8 cellular contexts compared by ENCODE assay signal in the genomic region with DNA sequence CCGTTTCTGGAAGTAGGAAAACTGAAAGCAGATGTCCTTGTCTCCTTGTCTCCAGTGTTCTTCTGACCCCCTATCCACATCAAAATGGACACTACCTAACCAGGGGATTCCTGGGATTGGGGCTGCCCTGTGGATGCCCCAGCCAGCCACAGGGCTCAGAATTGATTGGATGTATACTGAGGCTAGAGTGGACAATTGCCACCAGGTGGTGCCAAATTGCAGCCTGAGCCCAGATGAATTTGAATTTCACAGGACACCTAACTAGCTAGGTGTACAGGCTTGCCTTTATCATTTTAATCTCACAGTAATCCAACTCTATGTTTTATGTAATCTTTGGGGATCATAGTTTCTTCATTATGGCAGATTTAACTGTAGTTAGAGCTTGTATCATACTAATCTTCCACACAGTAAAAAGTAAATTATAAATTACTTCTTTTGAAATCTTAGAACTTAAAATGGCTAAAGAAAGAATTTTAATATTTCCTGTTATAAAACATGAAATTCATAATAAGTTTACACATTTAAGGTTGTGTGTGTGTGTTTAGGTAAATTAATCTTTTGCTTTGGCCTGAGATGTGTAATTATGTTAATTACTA. TPM values are rescaled to one million over a fixed set of nuclear protein-coding genes. Genes with fewer than 3 reads are reported as not detected.
DNase-seq lines count a peak whose midpoint lies in the region; ATAC-seq, FAIRE-seq and TF ChIP-seq lines count a peak whose summit lies in the region.

No MANE protein-coding gene starts in this region.

- peak; percentile 76 for FAIRE-seq in pancreas (lab: Jason Lieb, UNC)

- H3K9me3 Mint-ChIP-seq in CD4-positive, alpha-beta memory T cell, result no peaks in the 10 kb centered on the region
- H3K9me3 Mint-ChIP-seq in activated CD4-positive, alpha-beta memory T cell treated with anti-CD3 and anti-CD28 coated beads, Interleukin-2, amount 10 ng/mL, durations not matched to agents 7 days and 5 days, result no peaks in the 10 kb centered on the region

- peak in 4 of 5 donors; percentile 10 to 24 (median 22) for DNase-seq in CD4-positive, alpha-beta memory T cell
- DNase-seq in NCI-H1930 (lab: John Stamatoyannopoulos, UW), result peak; percentile 2 to 35
- DNase-seq in activated CD4-positive, alpha-beta memory T cell treated with anti-CD3 and anti-CD28 coated beads, Interleukin-2, amount 10 ng/mL, durations not matched to agents 7 days and 5 days, result peak; percentile 54
- no peak for DNase-seq in esophagus squamous epithelium (lab: John Stamatoyannopoulos, UW)
- peak in 5 of 6 donors; percentile 22 to 67 (median 33) for DNase-seq in pancreas
- no peak for DNase-seq in posterior vena cava (ENCODE audit: low spot score)

- 53 to 54% methylated on average over 1 of the region's 1 CpG for WGBS in esophagus squamous epithelium, 2 donors
- 61 to 73% methylated on average over 1 of the region's 1 CpG for WGBS in pancreas, 2 donors

- CTCF ChIA-PET in CD4-positive, alpha-beta memory T cell (lab: Charles Lee; ENCODE audit: partially characterized antibody), result interaction anchor here (0.7 to 2.1 kb wide), 6 partner anchors 9 to 885 kb away, joined by 3 to 6 read pairs (median 4); no protein-coding TSS in a partner anchor
- CTCF ChIA-PET in activated CD4-positive, alpha-beta memory T cell treated with anti-CD3 and anti-CD28 coated beads, Interleukin-2, amount 10 ng/mL, durations not matched to agents 7 days and 5 days (lab: Charles Lee), result interaction anchor here (0.7 to 1.0 kb wide), 8 partner anchors 10 to 868 kb away, joined by 3 to 6 read pairs (median 3); partner anchors contain the start of gene KLF5

- H3K4me3 ChIP-seq in CD4-positive, alpha-beta memory T cell (ENCODE audit: low read length in 2 of 2), result no peak overlapping the region
- H3K4me3 ChIP-seq in esophagus squamous epithelium (no peak overlapping the region), pancreas (no peak overlapping the region)

- no peak overlapping the region for H3K27ac ChIP-seq in CD4-positive, alpha-beta memory T cell (ENCODE audit: low read depth, low read length)
- H3K27ac ChIP-seq in esophagus squamous epithelium (no peak overlapping the region), pancreas (no peak overlapping the region)

- no peaks in the 10 kb centered on the region for H3K27me3 Mint-ChIP-seq in CD4-positive, alpha-beta memory T cell
- no peaks in the 10 kb centered on the region for H3K27me3 Mint-ChIP-seq in activated CD4-positive, alpha-beta memory T cell treated with anti-CD3 and anti-CD28 coated beads, Interleukin-2, amount 10 ng/mL, durations not matched to agents 7 days and 5 days

- H3K9me3 ChIP-seq in CD4-positive, alpha-beta memory T cell (ENCODE audit: control insufficient read depth in 1 of 2, low read length in 2 of 2), result no peaks in the 10 kb centered on the region
- H3K9me3 ChIP-seq in esophagus squamous epithelium, result no peaks in the 10 kb centered on the region
- H3K9me3 ChIP-seq in pancreas, result no peaks in the 10 kb centered on the region

- peaks cover 4% of the 10 kb centered on the region for H3K36me3 ChIP-seq in CD4-positive, alpha-beta memory T cell (ENCODE audit: insufficient read depth, low read length)
- peaks cover 0 to 45% (median 0%) of the 10 kb centered on the region in 3 donors for H3K36me3 ChIP-seq in esophagus squamous epithelium
- H3K36me3 ChIP-seq in pancreas, result no peaks in the 10 kb centered on the region

- TF ChIP-seq POLR2A in esophagus squamous epithelium (IDR thresholded peaks at IDR 0.05), result no peak

- H3K27ac Mint-ChIP-seq in CD4-positive, alpha-beta memory T cell, result no peak overlapping the region
- no peak overlapping the region for H3K27ac Mint-ChIP-seq in activated CD4-positive, alpha-beta memory T cell treated with anti-CD3 and anti-CD28 coated beads, Interleukin-2, amount 10 ng/mL, durations not matched to agents 7 days and 5 days

- peaks cover 3% of the 10 kb centered on the region for H3K4me1 ChIP-seq in CD4-positive, alpha-beta memory T cell (ENCODE audit: insufficient read depth, low read length)
- peaks cover 0 to 3% (median 0%) of the 10 kb centered on the region in 3 donors for H3K4me1 ChIP-seq in esophagus squamous epithelium
- H3K4me1 ChIP-seq in pancreas, result no peaks in the 10 kb centered on the region

- H3K4me1 Mint-ChIP-seq in CD4-positive, alpha-beta memory T cell, result peaks cover 0 to 7% (median 4%) of the 10 kb centered on the region in 4 donors
- no peaks in the 10 kb centered on the region for H3K4me1 Mint-ChIP-seq in activated CD4-positive, alpha-beta memory T cell treated with anti-CD3 and anti-CD28 coated beads, Interleukin-2, amount 10 ng/mL, durations not matched to agents 7 days and 5 days

- POLR2A ChIA-PET in CD4-positive, alpha-beta memory T cell (lab: Charles Lee; ENCODE audit: partially characterized antibody), result no interaction called here
- POLR2A ChIA-PET in activated CD4-positive, alpha-beta memory T cell treated with anti-CD3 and anti-CD28 coated beads, Interleukin-2, amount 10 ng/mL, durations not matched to agents 7 days and 5 days (lab: Charles Lee), result no interaction called here

- no peak overlapping the region for H3K4me3 Mint-ChIP-seq in CD4-positive, alpha-beta memory T cell
- no peak overlapping the region for H3K4me3 Mint-ChIP-seq in activated CD4-positive, alpha-beta memory T cell treated with anti-CD3 and anti-CD28 coated beads, Interleukin-2, amount 10 ng/mL, durations not matched to agents 7 days and 5 days

- intact Hi-C loops in CD4-positive, alpha-beta memory T cell (cut with micrococcal nuclease), result loop anchor here (1.0 kb wide), 1 partner anchor 868 kb away; no protein-coding TSS in a partner anchor
- intact Hi-C loops in esophagus squamous epithelium (cut with DNase I), result no loop called here
- intact Hi-C loops in pancreas (cut with DNase I), result no loop called here
- intact Hi-C loops in posterior vena cava (cut with DNase I), result no loop called here

- TF ChIP-seq CTCF in esophagus squamous epithelium (IDR thresholded peaks at IDR 0.05), result peak in 5 of 6 experiments; percentile 58 to 84 (median 74)
- peak; percentile 23 to 60 (median 51) for TF ChIP-seq CTCF in pancreas (IDR thresholded peaks at IDR 0.05)

- peaks cover 25% of the 10 kb centered on the region in 2 donors for H3K36me3 Mint-ChIP-seq in CD4-positive, alpha-beta memory T cell
- H3K36me3 Mint-ChIP-seq in activated CD4-positive, alpha-beta memory T cell treated with anti-CD3 and anti-CD28 coated beads, Interleukin-2, amount 10 ng/mL, durations not matched to agents 7 days and 5 days (ENCODE audit: low read depth), result peaks cover 20% of the 10 kb centered on the region

- no peaks in the 10 kb centered on the region for H3K27me3 ChIP-seq in CD4-positive, alpha-beta memory T cell (ENCODE audit: insufficient read depth, low read length)
- no peaks in the 10 kb centered on the region for H3K27me3 ChIP-seq in esophagus squamous epithelium
- no peaks in the 10 kb centered on the region for H3K27me3 ChIP-seq in pancreas

- ATAC-seq in GM18868 (IDR thresholded peaks at IDR 0.05; ENCODE audit: unreplicated experiment), result peak; percentile 98
- peak; percentile 98 for ATAC-seq in HG02981 (IDR thresholded peaks at IDR 0.05; ENCODE audit: unreplicated experiment)
- ATAC-seq in pancreas, result peak; percentile 78 to 96 (median 93)

RNA-seq across cellular contexts. Expression of gene PIBF1, which starts 58.0 kb away (rescaled TPM):
- total RNA-seq in CD4-positive, alpha-beta memory T cell, result 10 to 100 TPM; 27.9 to 36.0 TPM
- polyA plus RNA-seq in CD4-positive, alpha-beta memory T cell, result 10 to 100 TPM; 10.4 to 18.1 TPM
- total RNA-seq in activated CD4-positive, alpha-beta memory T cell treated with anti-CD3 and anti-CD28 coated beads, Interleukin-2, amount 10 ng/mL, durations not matched to agents 7 days and 5 days, result 10 to 100 TPM; 19.1 to 21.8 TPM
- 10 to 100 TPM; 10.6 to 18.7 (median 11.9) TPM for total RNA-seq in esophagus squamous epithelium
- total RNA-seq in pancreas, result 10 to 100 TPM in 1 of 6 donors, 1 to 10 TPM in 5; 6.1 to 11.4 (median 8.9) TPM
- polyA plus RNA-seq in pancreas, result 10 to 100 TPM in 1 of 2 donors, 1 to 10 TPM in 1; 8.3 to 13.5 TPM
- 10 to 100 TPM; 23.0 to 27.2 TPM for total RNA-seq in posterior vena cava

RNA-seq across cellular contexts. Expression of gene DIS3, which starts 58.2 kb away (rescaled TPM):
- 10 to 100 TPM; 36.4 to 41.0 TPM for total RNA-seq in CD4-positive, alpha-beta memory T cell
- polyA plus RNA-seq in CD4-positive, alpha-beta memory T cell, result 10 to 100 TPM; 12.8 to 14.0 TPM
- 10 to 100 TPM; 31.2 to 33.6 TPM for total RNA-seq in activated CD4-positive, alpha-beta memory T cell treated with anti-CD3 and anti-CD28 coated beads, Interleukin-2, amount 10 ng/mL, durations not matched to agents 7 days and 5 days
- 10 to 100 TPM; 21.0 to 36.7 (median 32.5) TPM for total RNA-seq in esophagus squamous epithelium
- 10 to 100 TPM in 4 of 6 donors, 1 to 10 TPM in 2; 6.4 to 14.2 (median 11.3) TPM for total RNA-seq in pancreas
- 1 to 10 TPM; 3.2 to 5.7 TPM for polyA plus RNA-seq in pancreas
- 10 to 100 TPM; 23.9 to 27.1 TPM for total RNA-seq in posterior vena cava

Comparison
In these comparisons a context has a peak if more than half of its experiments do, and no peak if none do; other contexts are left out.
1. DNase-seq: peak in CD4-positive, alpha-beta memory T cell (4 of 5), NCI-H1930 (2 of 2), activated CD4-positive, alpha-beta memory T cell treated with anti-CD3 and anti-CD28 coated beads, Interleukin-2, amount 10 ng/mL, durations not matched to agents 7 days and 5 days (single experiment) and pancreas (5 of 6); none in esophagus squamous epithelium (single experiment) and posterior vena cava (single experiment).
2. Peak in every context shown above with its lines, with median percentiles within 50 percentile points of each other: ATAC-seq.